22 cellular contexts compared by ENCODE assay signal in the genomic region with DNA sequence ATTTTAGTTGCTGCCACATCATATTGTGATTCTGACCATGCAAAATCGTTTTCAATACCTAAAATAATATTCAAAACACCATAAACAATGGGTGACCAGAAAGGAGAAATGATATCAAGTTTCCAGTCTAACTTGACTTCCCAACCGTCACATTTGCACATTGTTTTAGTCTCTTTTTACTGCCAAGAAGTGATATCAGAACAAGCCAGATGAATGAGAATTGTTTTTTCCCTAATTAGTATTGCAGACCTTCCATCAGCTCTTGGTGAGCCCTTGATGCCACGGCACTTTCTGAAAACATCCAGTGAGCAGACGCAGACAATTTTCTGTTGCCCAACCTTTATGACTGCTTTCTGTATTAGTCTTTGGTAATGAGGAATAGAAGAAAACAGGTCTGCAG.
"Had no signal": no experiment of that assay in that cellular context is flagged by ENCODE, and none has a peak within 500 bp of the region (broad histone marks: within the 10 kb centered on the region; RNA-seq: fewer than 3 reads in every experiment).

No MANE protein-coding gene starts in this region.

- H2AFZ ChIP-seq: parathyroid adenoma had no signal

- ATAC-seq: activated CD4-positive, alpha-beta T cell treated with anti-CD3 and anti-CD28 coated beads for 36 hours; gastroesophageal sphincter; mucosa of descending colon; right lobe of liver; WTC11 had no signal

- H3K4me1 ChIP-seq: esophagus squamous epithelium, gastroesophageal sphincter, parathyroid adenoma, right lobe of liver, suprapubic skin, tibial nerve had no signal

- H3K79me2 ChIP-seq: parathyroid adenoma had no signal

- H3K4me3 ChIP-seq: esophagus squamous epithelium, gastroesophageal sphincter, heart left ventricle, mucosa of descending colon, right lobe of liver, skin epidermis, suprapubic skin, tibial nerve had no signal

- FAIRE-seq: astrocyte, kidney had no signal

- H3K9ac ChIP-seq: parathyroid adenoma had no signal

- H3K27me3 ChIP-seq: esophagus squamous epithelium, gastroesophageal sphincter, heart left ventricle, right lobe of liver, suprapubic skin, tibial nerve had no signal

- H3K9me3 ChIP-seq: esophagus squamous epithelium, gastroesophageal sphincter, mucosa of descending colon, right lobe of liver had no signal

- DNase-seq: activated CD4-positive, alpha-beta T cell treated with anti-CD3 and anti-CD28 coated beads for 36 hours; activated CD4-positive, alpha-beta T cell treated with anti-CD3 and anti-CD28 coated beads, Interleukin-2, amount 50 U/mL, for 4 hours; activated CD8-positive, alpha-beta memory T cell treated with anti-CD3 and anti-CD28 coated beads for 24 hours; activated CD8-positive, alpha-beta memory T cell treated with anti-CD3 and anti-CD28 coated beads, Interleukin-2, amount 50 U/mL, for 4 hours; activated naive CD4-positive, alpha-beta T cell; activated naive CD8-positive, alpha-beta T cell treated with anti-CD3 and anti-CD28 coated beads for 36 hours; activated T-cell treated with anti-CD3 and anti-CD28 coated beads, Interleukin-2, amount 50 U/mL, for 24 hours; central memory CD4-positive, alpha-beta T cell; esophagus squamous epithelium; heart left ventricle; kidney; mucosa of descending colon; nephron progenitor cell; right lobe of liver; stimulated activated CD4-positive, alpha-beta T cell treated with anti-CD3 and anti-CD28 coated beads, Interleukin-1b, Interleukin-23, amount 100 ng/mL, for 48 hours had no signal

- H3K36me3 ChIP-seq: esophagus squamous epithelium, gastroesophageal sphincter, heart left ventricle, right lobe of liver, suprapubic skin, tibial nerve had no signal

- H3K27ac ChIP-seq: esophagus squamous epithelium, gastroesophageal sphincter, parathyroid adenoma, right lobe of liver, skin epidermis, suprapubic skin, tibial nerve had no signal
